In the genomic region with DNA sequence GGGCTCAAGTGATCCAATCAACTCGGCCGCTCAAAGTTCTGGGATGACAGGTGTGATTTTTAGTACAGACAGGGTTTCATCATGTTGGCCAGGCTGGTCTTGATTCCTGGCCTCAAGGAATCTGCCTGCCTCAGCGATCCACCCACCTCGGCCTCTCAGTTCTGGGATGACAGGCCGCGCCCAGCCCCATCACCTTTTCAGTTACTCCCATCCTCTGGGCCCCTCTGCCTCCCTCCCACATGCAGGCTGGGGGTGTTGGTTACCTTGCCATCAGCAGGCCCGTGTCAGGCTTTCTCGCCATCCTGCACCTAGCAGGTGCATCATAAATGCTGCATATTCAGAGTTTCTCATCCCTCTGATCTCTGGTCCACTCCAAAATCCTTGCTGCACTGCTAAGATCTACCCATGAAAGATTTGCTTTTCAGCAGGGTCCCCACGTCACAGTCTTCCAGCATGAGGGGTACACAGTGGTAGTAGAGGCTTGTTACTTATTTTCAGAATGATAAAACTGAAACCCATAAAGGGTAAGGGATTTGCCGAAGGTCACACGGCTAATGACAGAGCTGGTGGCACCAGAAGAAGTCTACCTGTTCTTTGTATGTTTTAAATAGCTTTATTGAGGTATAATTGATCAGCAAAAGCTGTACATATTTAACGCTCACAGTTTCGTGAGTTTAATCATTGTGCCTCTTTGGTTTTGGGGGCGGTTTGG, we compare ENCODE assay signal across 24 cellular contexts. TPM values are rescaled to one million over a fixed set of nuclear protein-coding genes. Genes with fewer than 3 reads are reported as not detected.
DNase-seq lines count a peak whose midpoint lies in the region; ATAC-seq, FAIRE-seq and TF ChIP-seq lines count a peak whose summit lies in the region.
"Had no signal": no experiment of that assay in that cellular context is flagged by ENCODE, and none has a peak within 500 bp of the region (broad histone marks: within the 10 kb centered on the region; RNA-seq: fewer than 3 reads in every experiment).

No MANE protein-coding gene starts in this region.

- H3K27ac ChIP-seq in OCI-LY3 (ENCODE audit: low read length): peak overlapping the region; percentile 24
- H3K27ac ChIP-seq in K562 (ENCODE audit: extremely low read depth, low read depth, low read length): no peak overlapping the region
- H3K27ac ChIP-seq: BLaER1, GM23248, prostate gland, transverse colon had no signal

- DNase-seq in activated naive CD4-positive, alpha-beta T cell treated with anti-CD3 and anti-CD28 coated beads, Interleukin-2, amount 50 U/mL, for 72 hours (ENCODE audit: low spot score in 2 of 2): no peak
- DNase-seq in activated naive CD4-positive, alpha-beta T cell treated with anti-CD3 and anti-CD28 coated beads, Interleukin-2, amount 10 ng/mL, durations not matched to agents 7 days and 5 days: no peak
- no peak for DNase-seq in K562 (ENCODE audit: extremely low read depth in 1 of 4, low spot score in 3 of 4)
- no peak for DNase-seq in T-helper 9 cell
- DNase-seq: activated CD8-positive, alpha-beta memory T cell treated with anti-CD3 and anti-CD28 coated beads, Interleukin-2, amount 50 U/mL, for 4 hours; activated naive CD4-positive, alpha-beta T cell; effector CD4-positive, alpha-beta T cell; GM23248; islet precursor cell; naive B cell; NCI-H146; OCI-M1; SK-N-SH; transverse colon had no signal

- peak overlapping the region; percentile 25 to 85 for H3K27ac Mint-ChIP-seq in activated naive CD4-positive, alpha-beta T cell treated with anti-CD3 and anti-CD28 coated beads, Interleukin-2, amount 50 U/mL, for 72 hours
- H3K27ac Mint-ChIP-seq in activated naive CD4-positive, alpha-beta T cell treated with anti-CD3 and anti-CD28 coated beads, Interleukin-2, amount 10 ng/mL, durations not matched to agents 7 days and 5 days: no peak overlapping the region
- H3K27ac Mint-ChIP-seq: mesothelial cell of epicardium; T-helper 1 cell treated with Interleukin-12 subunit alpha and Interleukin-12 subunit beta and Interleukin-4 antibody, amounts not matched to agents 30 μg/mL and 1 μg/mL, for 36 hours had no signal

- no peak overlapping the region for H2AFZ ChIP-seq in OCI-LY3 (ENCODE audit: low read depth, low read length)
- H2AFZ ChIP-seq in K562 (ENCODE audit: low read depth, low read length): no peak overlapping the region
- H2AFZ ChIP-seq: GM23248 had no signal

- peak in 1 of 2 donors; percentile 18 for ATAC-seq in activated naive CD4-positive, alpha-beta T cell treated with anti-CD3 and anti-CD28 coated beads, Interleukin-2, amount 50 U/mL, for 72 hours
- no peak for ATAC-seq in K562
- no peak for ATAC-seq in GM19397 (IDR thresholded peaks at IDR 0.05; ENCODE audit: unreplicated experiment)
- ATAC-seq in GM21717 (IDR thresholded peaks at IDR 0.05; ENCODE audit: unreplicated experiment): no peak

- POLR2A ChIA-PET in K562 (lab: Yijun Ruan, JAX): interaction anchor here (0.8 kb wide), 1 partner anchor 8 kb away, joined by 3 read pairs; no protein-coding TSS in a partner anchor

- intact Hi-C loops in K562 (cut with micrococcal nuclease): no loop called here

- CTCF ChIA-PET in activated naive CD4-positive, alpha-beta T cell treated with anti-CD3 and anti-CD28 coated beads, Interleukin-2, amount 10 ng/mL, durations not matched to agents 7 days and 5 days (lab: Charles Lee): no interaction called here
- CTCF ChIA-PET in K562 (lab: Yijun Ruan, JAX; ENCODE audit: low intra/inter-chr PET ratio): interaction anchor here (0.7 kb wide), 1 partner anchor 12 kb away, joined by 3 read pairs; no protein-coding TSS in a partner anchor

- H3K36me3 ChIP-seq in OCI-LY3 (replicated peaks; ENCODE audit: low read depth, low read length) (peaks cover 59% of the 10 kb centered on the region), K562 (ENCODE audit: control insufficient read depth, insufficient read depth, low read length) (peaks cover 96% of the 10 kb centered on the region)

- no peaks in the 10 kb centered on the region for H3K9me1 ChIP-seq in K562 (ENCODE audit: control insufficient read depth, insufficient read depth, low read length)

- H3K9ac ChIP-seq in OCI-LY3 (ENCODE audit: low read length): no peak overlapping the region
- no peak overlapping the region for H3K9ac ChIP-seq in K562 (ENCODE audit: insufficient read depth in 1 of 2, low read depth in 2 of 2, low read length in 2 of 2)
- H3K9ac ChIP-seq: BLaER1, GM23248, SK-N-SH had no signal

- H3K9me3 ChIP-seq in OCI-LY3 (ENCODE audit: insufficient read depth, low read length) (no peaks in the 10 kb centered on the region), K562 (replicated peaks; ENCODE audit: control insufficient read depth, insufficient read depth, low read depth, low read length) (no peaks in the 10 kb centered on the region)
- H3K9me3 ChIP-seq: BLaER1, prostate gland, SK-N-SH, transverse colon had no signal

- in situ Hi-C loops in K562 (cut with MboI): no loop called here

- H3K36me3 Mint-ChIP-seq in activated naive CD4-positive, alpha-beta T cell treated with anti-CD3 and anti-CD28 coated beads, Interleukin-2, amount 50 U/mL, for 72 hours: peaks cover 20 to 37% of the 10 kb centered on the region in 2 donors
- H3K36me3 Mint-ChIP-seq in activated naive CD4-positive, alpha-beta T cell treated with anti-CD3 and anti-CD28 coated beads, Interleukin-2, amount 10 ng/mL, durations not matched to agents 7 days and 5 days: peaks cover 53% of the 10 kb centered on the region

- H3K4me3 Mint-ChIP-seq in activated naive CD4-positive, alpha-beta T cell treated with anti-CD3 and anti-CD28 coated beads, Interleukin-2, amount 10 ng/mL, durations not matched to agents 7 days and 5 days: no peak overlapping the region
- H3K4me3 Mint-ChIP-seq: mesothelial cell of epicardium; T-helper 1 cell treated with Interleukin-12 subunit alpha and Interleukin-12 subunit beta and Interleukin-4 antibody, amounts not matched to agents 30 μg/mL and 1 μg/mL, for 36 hours had no signal

- no peak for TF ChIP-seq RAD21 in K562 (CRISPR knock-in tag; conservative IDR thresholded peaks at IDR 0.05 in 1 of 2, IDR thresholded peaks at IDR 0.05 in 1 of 2)

- no TSS peak for BruUV-seq in K562 (replicated peaks; lab: Mats Ljungman, UMichigan)

- FAIRE-seq in K562 (lab: Jason Lieb, UNC): no peak
- FAIRE-seq: bronchial epithelial cell, colon, GM18507 had no signal

- TF ChIP-seq POLR2A in K562 (conservative IDR thresholded peaks at IDR 0.05): no peak

- peaks cover 60% of the 10 kb centered on the region for H3K4me1 ChIP-seq in OCI-LY3 (ENCODE audit: low read length)
- no peaks in the 10 kb centered on the region for H3K4me1 ChIP-seq in K562 (replicated peaks in 1 of 2; ENCODE audit: control insufficient read depth in 2 of 2, insufficient read depth in 2 of 2, low read length in 2 of 2)
- H3K4me1 ChIP-seq: prostate gland, transverse colon had no signal

- H3K4me3 ChIP-seq in OCI-LY3 (ENCODE audit: low read length) (no peak overlapping the region), K562 (no peak overlapping the region)
- H3K4me3 ChIP-seq: BLaER1, GM23248, prostate gland, transverse colon had no signal

- H3K27me3 Mint-ChIP-seq in activated naive CD4-positive, alpha-beta T cell treated with anti-CD3 and anti-CD28 coated beads, Interleukin-2, amount 10 ng/mL, durations not matched to agents 7 days and 5 days: no peaks in the 10 kb centered on the region
- H3K27me3 Mint-ChIP-seq: naive B cell had no signal

- H3K9me3 Mint-ChIP-seq in activated naive CD4-positive, alpha-beta T cell treated with anti-CD3 and anti-CD28 coated beads, Interleukin-2, amount 50 U/mL, for 72 hours: no peaks in the 10 kb centered on the region
- no peaks in the 10 kb centered on the region for H3K9me3 Mint-ChIP-seq in activated naive CD4-positive, alpha-beta T cell treated with anti-CD3 and anti-CD28 coated beads, Interleukin-2, amount 10 ng/mL, durations not matched to agents 7 days and 5 days
- H3K9me3 Mint-ChIP-seq: mesothelial cell of epicardium; naive B cell; T-helper 1 cell treated with Interleukin-12 subunit alpha and Interleukin-12 subunit beta and Interleukin-4 antibody, amounts not matched to agents 30 μg/mL and 1 μg/mL, for 36 hours had no signal

- peaks cover 27% of the 10 kb centered on the region for H3K4me1 Mint-ChIP-seq in activated naive CD4-positive, alpha-beta T cell treated with anti-CD3 and anti-CD28 coated beads, Interleukin-2, amount 10 ng/mL, durations not matched to agents 7 days and 5 days

- no peaks in the 10 kb centered on the region for H4K20me1 ChIP-seq in OCI-LY3 (ENCODE audit: insufficient read depth, low read length)
- no peaks in the 10 kb centered on the region; the same call in 1 of the 2 replicates for H4K20me1 ChIP-seq in K562 (replicated peaks; ENCODE audit: control insufficient read depth, insufficient read depth, low read length)

- 90% methylated on average over 14 of the region's 14 CpGs for WGBS in K562 (ENCODE audit: insufficient coverage, low coverage, missing lambda C conversion rate)

- peaks cover 30% of the 10 kb centered on the region for H3K79me2 ChIP-seq in OCI-LY3 (ENCODE audit: low read length)
- H3K79me2 ChIP-seq in K562 (ENCODE audit: control insufficient read depth, insufficient read depth, low read length): no peaks in the 10 kb centered on the region; the same call in 2 of the 3 replicates

- H3K27me3 ChIP-seq in OCI-LY3 (ENCODE audit: low read depth, low read length): no peaks in the 10 kb centered on the region
- no peaks in the 10 kb centered on the region for H3K27me3 ChIP-seq in K562 (ENCODE audit: control insufficient read depth in 2 of 2, insufficient read depth in 2 of 2, low read length in 2 of 2)
- H3K27me3 ChIP-seq: BLaER1, transverse colon had no signal

- no peak for TF ChIP-seq EP300 in K562 (IDR thresholded peaks at IDR 0.05; ENCODE audit: low read length)

- H3K4me2 ChIP-seq in OCI-LY3 (ENCODE audit: low read length) (0 out of 2 replicates have a peak overlapping the region, but pooled peaks have one; percentile 5), K562 (ENCODE audit: insufficient read depth, low read length) (no peak overlapping the region)
- H3K4me2 ChIP-seq: BLaER1, SK-N-SH had no signal

- TF ChIP-seq CTCF in OCI-LY3 (IDR thresholded peaks at IDR 0.05; ENCODE audit: low read depth, low read length) (no peak), K562 (IDR thresholded peaks at IDR 0.05 in 2 of 3, conservative IDR thresholded peaks at IDR 0.05 in 1 of 3; ENCODE audit: insufficient read depth in 2 of 3, low read depth in 1 of 3, low read length in 3 of 3) (no peak)

RNA-seq across cellular contexts. Expression of a gene that starts 16.6 kb away (rescaled TPM):
- 10 to 100 TPM; 24.2 to 46.2 TPM for total RNA-seq in activated naive CD4-positive, alpha-beta T cell treated with anti-CD3 and anti-CD28 coated beads, Interleukin-2, amount 50 U/mL, for 72 hours
- 104 and 130 TPM in 2 replicates for total RNA-seq in K562 (2011; cell fraction: chromatin; rRNA removed; ENCODE audit: low replicate concordance)
- total RNA-seq in K562 (2011; cell fraction: nucleolus; rRNA removed): 64.9 and 66.9 TPM in 2 replicates
- total RNA-seq in K562 (2011; cell fraction: nucleoplasm; rRNA removed): 106 and 149 TPM in 2 replicates
- 17.8 and 30.4 TPM in 2 replicates for total RNA-seq in K562 (2014; rRNA removed)
- 29.8 and 33.9 TPM in 2 replicates for total RNA-seq in K562 (2014; rRNA removed; fragmentation: Illumina TruSeq; extraction: Trizol)
- 37.6 and 42.7 TPM in 2 replicates for total RNA-seq in K562 (2015; rRNA removed; fragmentation: Illumina TruSeq; extraction: Trizol)
- total RNA-seq in K562 (2021): 28.9 and 32.0 TPM in 2 replicates
- polyA plus RNA-seq in K562 (2011; rRNA removed): 16.3 and 21.1 TPM in 2 replicates
- polyA plus RNA-seq in K562 (2011; cell fraction: cytosol; rRNA removed): 11.9 and 14.4 TPM in 2 replicates
- 24.1 and 29.4 TPM in 2 replicates for polyA plus RNA-seq in K562 (2011; cell fraction: nucleus; rRNA removed)
- polyA plus RNA-seq in K562 (2012): 20.8 and 23.0 TPM in 2 replicates
- polyA plus RNA-seq in K562 (2014; fragmentation: Illumina TruSeq; extraction: Trizol): 27.2 and 34.0 TPM in 2 replicates
- 1 to 10 TPM; 5.6 to 7.8 TPM for polyA plus RNA-seq in K562 (2014; fragmentation: Nextera tagmentation; extraction: Ambion mirVana)
- 25.9 and 27.1 TPM in 2 replicates for polyA plus RNA-seq in K562 (2014; rRNA removed)
- polyA minus RNA-seq in K562 (2011; rRNA and poly(A)+ RNA removed): 18.4 and 27.8 TPM in 2 replicates
- 10.2 and 16.6 TPM in 2 replicates for polyA minus RNA-seq in K562 (2011; cell fraction: cytosol; rRNA and poly(A)+ RNA removed)
- polyA minus RNA-seq in K562 (2011; cell fraction: nucleus; rRNA and poly(A)+ RNA removed): 22.2 and 42.1 TPM in 2 replicates

RNA-seq across cellular contexts. Expression of a gene that starts 16.8 kb away (rescaled TPM):
- total RNA-seq in activated naive CD4-positive, alpha-beta T cell treated with anti-CD3 and anti-CD28 coated beads, Interleukin-2, amount 50 U/mL, for 72 hours: 10 to 100 TPM; 15.1 to 19.8 TPM
- total RNA-seq in K562 (2011; cell fraction: chromatin; rRNA removed; ENCODE audit: low replicate concordance): 12.4 and 19.3 TPM in 2 replicates
- 17.0 and 19.2 TPM in 2 replicates for total RNA-seq in K562 (2011; cell fraction: nucleolus; rRNA removed)
- 21.9 and 24.2 TPM in 2 replicates for total RNA-seq in K562 (2011; cell fraction: nucleoplasm; rRNA removed)
- total RNA-seq in K562 (2014; rRNA removed) (10.1 and 11.2 TPM in 2 replicates), K562 (2014; rRNA removed; fragmentation: Illumina TruSeq; extraction: Trizol) (13.1 and 15.4 TPM in 2 replicates), K562 (2015; rRNA removed; fragmentation: Illumina TruSeq; extraction: Trizol) (10.1 and 11.0 TPM in 2 replicates), K562 (2021) (17.8 TPM in 2 replicates)
- polyA plus RNA-seq in K562 (2011; rRNA removed) (14.9 and 16.4 TPM in 2 replicates), K562 (2014; fragmentation: Illumina TruSeq; extraction: Trizol) (16.2 and 19.7 TPM in 2 replicates), K562 (2014; fragmentation: Nextera tagmentation; extraction: Ambion mirVana) (10 to 100 TPM; 27.3 to 33.4 TPM), K562 (2014; rRNA removed) (17.3 and 18.5 TPM in 2 replicates)
- 15.7 and 17.1 TPM in 2 replicates for polyA plus RNA-seq in K562 (2011; cell fraction: cytosol; rRNA removed)
- polyA plus RNA-seq in K562 (2011; cell fraction: nucleus; rRNA removed): 14.9 and 17.5 TPM in 2 replicates
- polyA plus RNA-seq in K562 (2012): 15.0 and 20.4 TPM in 2 replicates
- polyA minus RNA-seq in K562 (2011; rRNA and poly(A)+ RNA removed): 12.7 and 13.4 TPM in 2 replicates
- polyA minus RNA-seq in K562 (2011; cell fraction: cytosol; rRNA and poly(A)+ RNA removed): 4.6 and 4.8 TPM in 2 replicates
- polyA minus RNA-seq in K562 (2011; cell fraction: nucleus; rRNA and poly(A)+ RNA removed): 4.3 and 8.0 TPM in 2 replicates

RNA-seq across cellular contexts. Expression of a gene that starts 54.6 kb away (rescaled TPM):
- total RNA-seq in activated naive CD4-positive, alpha-beta T cell treated with anti-CD3 and anti-CD28 coated beads, Interleukin-2, amount 50 U/mL, for 72 hours: 100 to 1,000 TPM in 1 of 2 donors, 10 to 100 TPM in 1; 88.1 to 106 TPM
- 20.8 and 44.6 TPM in 2 replicates for total RNA-seq in K562 (2011; cell fraction: chromatin; rRNA removed; ENCODE audit: low replicate concordance)
- total RNA-seq in K562 (2011; cell fraction: nucleolus; rRNA removed): 34.7 and 35.1 TPM in 2 replicates
- 29.4 and 42.3 TPM in 2 replicates for total RNA-seq in K562 (2011; cell fraction: nucleoplasm; rRNA removed)
- total RNA-seq in K562 (2014; rRNA removed) (112 and 114 TPM in 2 replicates), K562 (2014; rRNA removed; fragmentation: Illumina TruSeq; extraction: Trizol) (27.0 and 41.1 TPM in 2 replicates), K562 (2015; rRNA removed; fragmentation: Illumina TruSeq; extraction: Trizol) (65.2 and 68.5 TPM in 2 replicates), K562 (2021) (74.5 and 78.0 TPM in 2 replicates)
- polyA plus RNA-seq in K562 (2011; rRNA removed) (37.0 and 40.8 TPM in 2 replicates), K562 (2014; fragmentation: Illumina TruSeq; extraction: Trizol) (40.4 and 87.0 TPM in 2 replicates), K562 (2014; fragmentation: Nextera tagmentation; extraction: Ambion mirVana) (10 to 100 TPM in 1 of 2 experiments, 1 to 10 TPM in 1; 5.8 to 17.1 TPM), K562 (2014; rRNA removed) (97.9 and 104 TPM in 2 replicates)
- polyA plus RNA-seq in K562 (2011; cell fraction: cytosol; rRNA removed): 46.0 and 113 TPM in 2 replicates
- polyA plus RNA-seq in K562 (2011; cell fraction: nucleus; rRNA removed): 25.6 and 34.1 TPM in 2 replicates
- polyA plus RNA-seq in K562 (2012): 72.1 and 96.6 TPM in 2 replicates
- 39.1 and 58.1 TPM in 2 replicates for polyA minus RNA-seq in K562 (2011; rRNA and poly(A)+ RNA removed)
- 34.9 and 36.6 TPM in 2 replicates for polyA minus RNA-seq in K562 (2011; cell fraction: cytosol; rRNA and poly(A)+ RNA removed)
- 12.1 and 17.4 TPM in 2 replicates for polyA minus RNA-seq in K562 (2011; cell fraction: nucleus; rRNA and poly(A)+ RNA removed)
